In the genomic region with DNA sequence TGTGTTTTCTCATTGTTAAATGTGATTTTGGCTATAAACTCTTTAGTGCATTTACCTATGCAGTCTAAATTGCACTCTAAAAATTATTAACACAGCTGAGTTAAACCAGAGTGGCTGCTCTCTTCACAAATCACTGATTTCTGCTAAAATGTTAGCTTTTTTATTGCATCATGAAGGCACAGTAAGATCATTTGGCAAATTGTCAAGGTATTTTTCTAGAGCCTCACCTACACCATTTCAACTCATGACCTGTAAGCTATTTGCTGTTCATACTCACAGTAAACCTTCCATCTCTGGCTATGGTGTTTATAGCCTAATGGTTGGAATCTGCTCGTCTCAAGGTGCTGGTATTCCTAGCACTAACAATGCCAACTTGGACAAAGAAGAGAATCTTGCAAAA, we compare ENCODE assay signal across 14 cellular contexts.
"Had no signal": no experiment of that assay in that cellular context is flagged by ENCODE, and none has a peak within 500 bp of the region (broad histone marks: within the 10 kb centered on the region; RNA-seq: fewer than 3 reads in every experiment).

No MANE protein-coding gene starts in this region.

- H3K9me3 ChIP-seq: neutrophil, ovary, psoas muscle, tibial nerve had no signal

- H3K4me1 ChIP-seq: foreskin keratinocyte, psoas muscle, tibial nerve had no signal

- H3K27me3 ChIP-seq: cardiac muscle cell, foreskin keratinocyte, neutrophil, ovary, tibial nerve had no signal

- ATAC-seq: foreskin keratinocyte, left colon, psoas muscle, right cardiac atrium had no signal

- H3K4me3 ChIP-seq: cardiac muscle cell, ovary, psoas muscle, tibial nerve had no signal

- H3K36me3 ChIP-seq: ovary had no signal

- DNase-seq: cortex of kidney; foreskin keratinocyte; head of caudate nucleus; hypothalamus; left colon; natural killer cell; ovary; psoas muscle; right cardiac atrium; stimulated activated CD4-positive, alpha-beta T cell treated with anti-CD3 and anti-CD28 coated beads, Interleukin-12 subunit alpha, Interleukin-12 subunit beta, amount 100 ng/mL, for 4 hours had no signal

- H3K27ac ChIP-seq: cardiac muscle cell, epithelial cell of prostate, foreskin keratinocyte, neutrophil, ovary, psoas muscle, tibial nerve had no signal
